In the genomic region with DNA sequence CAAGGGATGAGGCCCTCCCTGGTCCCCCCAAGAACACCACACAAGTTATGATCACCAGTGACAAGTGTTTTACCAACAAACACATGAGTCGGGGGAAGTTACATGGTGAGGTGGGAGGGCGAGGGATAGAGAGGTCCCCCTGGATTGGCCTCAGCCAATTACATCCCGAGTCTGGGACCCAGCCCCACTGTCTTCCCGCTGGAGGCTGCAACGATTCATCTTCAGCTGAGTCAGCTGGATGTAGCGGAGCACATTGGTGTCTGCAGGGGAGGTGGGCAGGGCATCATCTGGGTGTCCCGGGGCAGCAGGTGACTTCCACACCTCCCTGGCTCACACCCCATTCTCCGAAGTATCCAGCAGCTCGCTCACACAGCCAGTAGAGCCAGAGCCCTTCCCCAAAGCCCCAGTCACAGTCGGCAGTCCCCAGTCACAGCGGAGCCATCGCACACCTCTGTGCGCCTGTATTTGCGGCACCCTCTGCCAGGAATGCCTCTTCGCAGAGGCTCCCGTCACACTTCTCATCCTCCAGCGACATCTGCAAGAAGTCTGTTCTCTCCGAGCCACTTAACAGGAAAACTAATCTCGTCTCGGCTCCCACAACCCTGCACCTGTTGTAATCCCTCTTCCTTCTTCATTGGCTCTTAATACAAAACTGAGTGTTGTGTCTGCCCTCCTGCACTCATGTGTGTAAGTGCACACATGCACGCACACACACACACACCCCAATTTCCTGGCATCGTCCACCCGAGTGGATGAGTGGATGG, we compare ENCODE assay signal across 13 cellular contexts. TPM values are rescaled to one million over a fixed set of nuclear protein-coding genes. Genes with fewer than 3 reads are reported as not detected.
DNase-seq lines count a peak whose midpoint lies in the region; ATAC-seq and TF ChIP-seq lines count a peak whose summit lies in the region.
"Had no signal": no experiment of that assay in that cellular context is flagged by ENCODE, and none has a peak within 500 bp of the region (broad histone marks: within the 10 kb centered on the region; RNA-seq: fewer than 3 reads in every experiment).

No MANE protein-coding gene starts in this region.

- ATAC-seq in left colon = no peak
- ATAC-seq: gastroesophageal sphincter, GM12878 had no signal

- peak overlapping the region; percentile 24 for H3K27ac ChIP-seq in angular gyrus (ENCODE audit: low read depth, low read length)
- H3K27ac ChIP-seq: gastroesophageal sphincter, thoracic aorta had no signal

- TF ChIP-seq CTCF in LNCaP clone FGC (IDR thresholded peaks at IDR 0.05; ENCODE audit: control insufficient read depth, extremely low read depth, insufficient read depth) = no peak

- intact Hi-C loops in left colon (cut with DNase I, micrococcal nuclease) = no loop called here

- peak; percentile 27 for DNase-seq in G401 (ENCODE audit: low spot score)
- DNase-seq in LNCaP clone FGC (ENCODE audit: low read depth) = no peak
- peak; percentile 50 for DNase-seq in myocyte (ENCODE audit: low read depth)
- no peak for DNase-seq in EL
- no peak for DNase-seq in left colon
- no peak for DNase-seq in kidney tubule cell (ENCODE audit: low spot score)
- DNase-seq: HCEC 1CT; NCI-H1048; stimulated activated CD4-positive, alpha-beta T cell treated with anti-CD3 and anti-CD28 coated beads, Interleukin-4, amount 100 ng/mL, for 1 hour had no signal

- H3K4me3 ChIP-seq in LNCaP clone FGC (ENCODE audit: low read depth, low read length) = peak overlapping the region; percentile 42
- H3K4me3 ChIP-seq: gastroesophageal sphincter, GM12878, thoracic aorta had no signal

- in situ Hi-C loops in G401 (cut with HindIII; ENCODE audit: low sequenced_read_pairs) = no loop called here

RNA-seq across cellular contexts. Expression of a gene that starts 2.0 kb away (rescaled TPM):
- total RNA-seq in G401 (2014; rRNA removed; shearing (Covaris generic)) = not detected in 2 replicates
- total RNA-seq in myocyte (not detected in 2 replicates), left colon (under 1 TPM; 0.37 to 0.45 TPM)
- 0.25 TPM for polyA plus RNA-seq in myocyte (2012)
- total RNA-seq: gastroesophageal sphincter, GM12878, thoracic aorta had no signal

RNA-seq across cellular contexts. Expression of a gene that starts 10.3 kb away (rescaled TPM):
- not detected in 2 replicates for total RNA-seq in G401 (2014; rRNA removed; shearing (Covaris generic))
- total RNA-seq in myocyte (not detected in 2 replicates), left colon (under 1 TPM in 1 of 2 donors, not detected in 1; 0.24 TPM)
- polyA plus RNA-seq in myocyte (2012) = 0.16 TPM

RNA-seq across cellular contexts. Expression of a gene that starts 25.0 kb away (rescaled TPM):
- 13.8 and 21.7 TPM in 2 replicates for total RNA-seq in G401 (2014; rRNA removed; shearing (Covaris generic))
- total RNA-seq in myocyte = 11.1 and 12.8 TPM in 2 replicates
- polyA plus RNA-seq in myocyte (2012) = 13.9 TPM
- total RNA-seq in left colon = 10 to 100 TPM; 10.7 to 11.7 TPM

Comparison
In these comparisons a context has a peak if more than half of its experiments do, and no peak if none do; other contexts are left out.
1. DNase-seq: peak in G401 (single experiment) and myocyte (single experiment); none in LNCaP clone FGC (single experiment), EL (single experiment), left colon (0 of 2) and kidney tubule cell (single experiment).